Comparison of ENCODE assay signal across 1 cellular context in genomic region chr11:129896062-129896461, GRCh38.
TF ChIP-seq lines count a peak whose summit lies in the region.

No MANE protein-coding gene starts in this region.

TF ChIP-seq in HepG2, 621 proteins besides CTCF, POLR2A, EP300 and RAD21 (continued from another document):
- 0 out of 2 replicates have a peak, but pooled peaks have one; percentile 22 for TF ChIP-seq AHDC1 (CRISPR knock-in tag; IDR thresholded peaks at IDR 0.05; ENCODE audit: borderline replicate concordance)
- no peak for TF ChIP-seq SALL2 (CRISPR knock-in tag; IDR thresholded peaks at IDR 0.05)
- TF ChIP-seq PHF21A (CRISPR knock-in tag; IDR thresholded peaks at IDR 0.05), result 0 out of 2 replicates have a peak, but pooled peaks have one; percentile 35
